Comparison of ENCODE assay signal across 8 cellular contexts in genomic region chr6:57173056-57173885, GRCh38. TPM values are rescaled to one million over a fixed set of nuclear protein-coding genes. Genes with fewer than 3 reads are reported as not detected.
A peak's percentile ranks its signal among the peaks of the same experiment; 100 is the strongest.
DNase-seq lines count a peak whose midpoint lies in the region; ATAC-seq and TF ChIP-seq lines count a peak whose summit lies in the region.

No MANE protein-coding gene starts in this region.

- H3K27ac Mint-ChIP-seq in CD4-positive, alpha-beta T cell: peak overlapping the region; percentile 83
- peak overlapping the region; percentile 88 to 95 (median 90) for H3K27ac Mint-ChIP-seq in immature natural killer cell

- peak; percentile 26 for ATAC-seq in CD4-positive, alpha-beta T cell (ENCODE audit: poor library complexity)

- peaks cover 14% of the 10 kb centered on the region for H3K36me3 Mint-ChIP-seq in CD4-positive, alpha-beta T cell (ENCODE audit: low read depth)
- H3K36me3 Mint-ChIP-seq in immature natural killer cell: no peaks in the 10 kb centered on the region

- H3K27me3 ChIP-seq in CD4-positive, alpha-beta T cell (ENCODE audit: control insufficient read depth, insufficient read depth, low read length): no peaks in the 10 kb centered on the region

- intact Hi-C loops in CD4-positive, alpha-beta T cell (cut with DNase I, micrococcal nuclease): loop anchor here (2.0 to 5.0 kb wide), 2 partner anchors 50 to 144 kb away; partner anchors contain the start of genes PRIM2 (in 2 of the 2) and RAB23 (in 1 of the 2)

- H3K4me3 ChIP-seq in astrocyte of the spinal cord (ENCODE audit: low read depth, low read length): peak overlapping the region; percentile 66

- peak overlapping the region; percentile 79 for H3K27ac ChIP-seq in CD4-positive, alpha-beta T cell (ENCODE audit: low read depth, low read length)

- H3K9me3 ChIP-seq in CD4-positive, alpha-beta T cell (ENCODE audit: control insufficient read depth, low read length): no peaks in the 10 kb centered on the region

- in situ Hi-C loops in astrocyte of the spinal cord (cut with HindIII; ENCODE audit: low sequenced_read_pairs): no loop called here

- TF ChIP-seq CTCF in CD4-positive, alpha-beta T cell (IDR thresholded peaks at IDR 0.05): no peak
- TF ChIP-seq CTCF in astrocyte of the spinal cord (IDR thresholded peaks at IDR 0.05; ENCODE audit: low read depth, low read length): no peak

- H3K4me1 Mint-ChIP-seq in CD4-positive, alpha-beta T cell (ENCODE audit: low read depth): peaks cover 46% of the 10 kb centered on the region
- peaks cover 18 to 31% of the 10 kb centered on the region in 2 donors for H3K4me1 Mint-ChIP-seq in immature natural killer cell

- no peaks in the 10 kb centered on the region for H3K27me3 Mint-ChIP-seq in CD4-positive, alpha-beta T cell
- H3K27me3 Mint-ChIP-seq in immature natural killer cell (ENCODE audit: low read depth in 3 of 3): peaks cover 0 to 1% (median 0%) of the 10 kb centered on the region in 3 donors

- POLR2A ChIA-PET in CD4-positive, alpha-beta T cell (lab: Charles Lee): interaction anchor here (0.6 to 2.5 kb wide), 6 partner anchors 11 to 144 kb away, joined by 3 to 17 read pairs (median 8); partner anchors contain the start of genes PRIM2, RAB23 and ZNF451
- POLR2A ChIA-PET in HEK293T (lab: Yijun Ruan, JAX): interaction anchor here (1.3 kb wide), 1 partner anchor 48 kb away, joined by 5 read pairs; the partner anchor contains the start of gene RAB23

- peak overlapping the region; percentile 89 for H3K4me3 Mint-ChIP-seq in CD4-positive, alpha-beta T cell
- H3K4me3 Mint-ChIP-seq in immature natural killer cell: peak overlapping the region; percentile 91 to 97 (median 95)

- peak in 7 of 10 experiments; percentile 7 to 42 (median 12) for DNase-seq in CD4-positive, alpha-beta T cell
- DNase-seq in HEK293T (ENCODE audit: extremely low spot score) (peak; percentile 12), RPMI8226 (peak; percentile 52), astrocyte of the spinal cord (ENCODE audit: low read depth, low spot score) (peak; percentile 47), immature natural killer cell (peak; percentile 4 to 23 (median 15)), NCI-H524 (lab: John Stamatoyannopoulos, UW) (no peak), cerebellar nuclear complex (lab: John Stamatoyannopoulos, UW) (no peak)
- peak; percentile 22 for DNase-seq in stimulated activated CD4-positive, alpha-beta T cell treated with anti-CD3 and anti-CD28 coated beads, Interleukin-12 subunit alpha, Interleukin-12 subunit beta, amount 100 ng/mL, for 4 hours

- no peaks in the 10 kb centered on the region for H3K9me3 Mint-ChIP-seq in CD4-positive, alpha-beta T cell
- no peaks in the 10 kb centered on the region for H3K9me3 Mint-ChIP-seq in immature natural killer cell

- CTCF ChIA-PET in CD4-positive, alpha-beta T cell (lab: Charles Lee): no interaction called here
- CTCF ChIA-PET in HEK293T (lab: Yijun Ruan, JAX): no interaction called here

TF ChIP-seq in HEK293T, 16 proteins besides CTCF, POLR2A, EP300 and RAD21:
- TF ChIP-seq NFRKB (IDR thresholded peaks at IDR 0.05): no peak
- TF ChIP-seq BHLHE40 (IDR thresholded peaks at IDR 0.05; ENCODE audit: borderline replicate concordance): no peak
- TF ChIP-seq SP1 (IDR thresholded peaks at IDR 0.05): no peak
- no peak for TF ChIP-seq L3MBTL2 (conservative IDR thresholded peaks at IDR 0.05)
- TF ChIP-seq SUZ12 (IDR thresholded peaks at IDR 0.05): no peak
- no peak for TF ChIP-seq TARDBP (IDR thresholded peaks at IDR 0.05)
- TF ChIP-seq CTBP1 (IDR thresholded peaks at IDR 0.05; ENCODE audit: borderline replicate concordance): no peak
- TF ChIP-seq HDGF (IDR thresholded peaks at IDR 0.05; ENCODE audit: borderline replicate concordance): no peak
- no peak for TF ChIP-seq LEF1 (IDR thresholded peaks at IDR 0.05; ENCODE audit: borderline replicate concordance)
- no peak for TF ChIP-seq ARNT (IDR thresholded peaks at IDR 0.05)
- no peak for TF ChIP-seq ELF4 (IDR thresholded peaks at IDR 0.05)
- TF ChIP-seq FOXK2 (IDR thresholded peaks at IDR 0.05): no peak
- no peak for TF ChIP-seq ZNF384 (IDR thresholded peaks at IDR 0.05)
- TF ChIP-seq FOXM1 (IDR thresholded peaks at IDR 0.05; ENCODE audit: borderline replicate concordance): no peak
- TF ChIP-seq FOXA1 (IDR thresholded peaks at IDR 0.05): no peak
- no peak for TF ChIP-seq PKNOX1 (IDR thresholded peaks at IDR 0.05)
TF ChIP-seq in HEK293T: peak in this region for 0.

RNA-seq across cellular contexts. Expression of gene BAG2, which starts 1.1 kb away (rescaled TPM):
- total RNA-seq in CD4-positive, alpha-beta T cell: 1 to 10 TPM; 5.4 to 5.6 TPM
- polyA plus RNA-seq in immature natural killer cell: 1 to 10 TPM; 1.2 to 1.8 (median 1.7) TPM

RNA-seq across cellular contexts. Expression of gene RAB23, which starts 48.8 kb away (rescaled TPM):
- under 1 TPM; 0.45 to 0.49 TPM for total RNA-seq in CD4-positive, alpha-beta T cell
- polyA plus RNA-seq in immature natural killer cell: 1 to 10 TPM in 1 of 3 donors, under 1 TPM in 1, not detected in 1; 0.94 to 1.1 TPM

Comparison
In these comparisons a context has a peak if more than half of its experiments do, and no peak if none do; other contexts are left out.
1. DNase-seq: peak in CD4-positive, alpha-beta T cell (7 of 10), HEK293T (single experiment), RPMI8226 (single experiment), astrocyte of the spinal cord (single experiment), immature natural killer cell (3 of 3) and stimulated activated CD4-positive, alpha-beta T cell treated with anti-CD3 and anti-CD28 coated beads, Interleukin-12 subunit alpha, Interleukin-12 subunit beta, amount 100 ng/mL, for 4 hours (single experiment); none in NCI-H524 (0 of 2) and cerebellar nuclear complex (0 of 2).